ENCODE assay signal across 6 cellular contexts in genomic region chr2:180513389-180513788, GRCh38.
"Had no signal": no experiment of that assay in that cellular context is flagged by ENCODE, and none has a peak within 500 bp of the region (broad histone marks: within the 10 kb centered on the region; RNA-seq: fewer than 3 reads in every experiment).

No MANE protein-coding gene starts in this region.

- H3K4me2 ChIP-seq: KMS-11 had no signal

- H3K27ac ChIP-seq: HL-60, KMS-11 had no signal

- H3K9ac ChIP-seq: KMS-11 had no signal

- DNase-seq: IMR-90, KBM-7, KG1 had no signal

- FAIRE-seq: HTR-8/SVneo had no signal
